8 cellular contexts compared by ENCODE assay signal in the genomic region with DNA sequence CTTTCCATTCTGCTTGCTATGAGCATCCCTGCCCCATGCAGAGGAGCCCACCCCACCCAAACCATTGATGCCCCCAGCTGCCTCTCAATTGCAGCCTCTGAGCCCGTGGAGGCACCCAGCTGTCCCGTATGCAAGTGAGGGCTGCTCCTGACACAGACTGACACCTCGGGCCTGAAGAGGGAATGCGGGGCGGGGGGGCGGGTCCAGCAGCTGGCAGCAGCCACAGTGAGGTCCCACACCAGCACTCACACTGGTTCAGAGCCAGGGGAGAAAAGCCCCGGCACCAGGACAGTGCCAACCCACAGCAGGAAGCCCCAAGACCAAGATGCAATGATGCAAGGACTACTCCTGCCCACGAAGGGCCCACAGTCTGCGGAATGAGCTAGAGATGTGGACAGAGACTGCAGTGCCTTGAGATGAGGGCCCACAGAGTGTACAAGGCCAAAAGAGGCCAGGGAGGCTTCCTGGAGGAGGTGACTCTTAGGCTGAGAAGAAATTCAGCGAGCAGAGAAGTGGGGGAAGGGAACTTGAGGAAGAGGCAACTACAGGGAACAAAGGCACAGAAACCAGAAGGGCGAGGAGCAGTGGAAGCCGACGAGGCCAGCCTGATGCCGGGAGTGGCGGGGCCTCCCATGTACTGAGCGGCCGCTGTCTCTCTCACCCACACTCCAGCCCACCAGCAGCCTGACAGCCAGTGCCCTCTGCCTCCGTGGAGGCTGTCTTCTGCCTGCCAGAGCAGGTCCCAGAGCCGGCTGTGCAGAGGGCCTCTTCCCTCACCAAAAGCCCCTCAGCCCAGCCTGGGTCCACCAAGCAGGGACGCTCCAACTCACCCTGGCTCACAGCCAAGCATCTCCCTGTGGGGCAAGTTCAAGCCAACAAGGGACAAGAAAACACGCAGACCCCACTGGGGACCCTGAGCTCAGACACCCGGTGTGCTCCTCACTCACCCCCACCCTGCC. TPM values are rescaled to one million over a fixed set of nuclear protein-coding genes. Genes with fewer than 3 reads are reported as not detected.
DNase-seq lines count a peak whose midpoint lies in the region; FAIRE-seq and TF ChIP-seq lines count a peak whose summit lies in the region.

No MANE protein-coding gene starts in this region.

- H3K27ac Mint-ChIP-seq in activated T-helper 2 cell treated with anti-CD3 and anti-CD28 coated beads, Interferon-gamma antibody, Interleukin-2, Interleukin-4, amounts not matched to agents 10 μg/mL and 5 μg/mL and 100 μg/mL, durations not matched to agents 14 hours and 24 hours and 36 hours: peak overlapping the region; percentile 91

- H3K4me1 ChIP-seq in A673 (ENCODE audit: insufficient read depth, low read length, poor library complexity, severe bottlenecking) (peaks cover 72% of the 10 kb centered on the region), tibial nerve (peaks cover 3 to 100% (median 100%) of the 10 kb centered on the region in 4 donors)

- H3K4me1 Mint-ChIP-seq in activated T-helper 2 cell treated with anti-CD3 and anti-CD28 coated beads, Interferon-gamma antibody, Interleukin-2, Interleukin-4, amounts not matched to agents 10 μg/mL and 5 μg/mL and 100 μg/mL, durations not matched to agents 14 hours and 24 hours and 36 hours (ENCODE audit: low read depth): peaks cover 89% of the 10 kb centered on the region

- DNase-seq in A673 (ENCODE audit: low spot score) (no peak), H7 (peak; percentile 85), tibial nerve (ENCODE audit: low spot score in 2 of 2) (no peak), GM13976 (ENCODE audit: low spot score) (no peak), T1000 (lab: John Stamatoyannopoulos, UW) (no peak), D721Med (ENCODE audit: insufficient read length, low spot score) (no peak)
- DNase-seq in activated T-helper 2 cell treated with anti-CD3 and anti-CD28 coated beads, Interferon-gamma antibody, Interleukin-2, Interleukin-4, amounts not matched to agents 10 μg/mL and 5 μg/mL and 100 μg/mL, durations not matched to agents 14 hours and 24 hours and 36 hours (ENCODE audit: low spot score): no peak

- H3K9me3 Mint-ChIP-seq in activated T-helper 2 cell treated with anti-CD3 and anti-CD28 coated beads, Interferon-gamma antibody, Interleukin-2, Interleukin-4, amounts not matched to agents 10 μg/mL and 5 μg/mL and 100 μg/mL, durations not matched to agents 14 hours and 24 hours and 36 hours: no peaks in the 10 kb centered on the region

- no TSS peak for BruUV-seq in A673 (replicated peaks; lab: Mats Ljungman, UMichigan)

- peak overlapping the region; percentile 71 for H3K4me3 Mint-ChIP-seq in activated T-helper 2 cell treated with anti-CD3 and anti-CD28 coated beads, Interferon-gamma antibody, Interleukin-2, Interleukin-4, amounts not matched to agents 10 μg/mL and 5 μg/mL and 100 μg/mL, durations not matched to agents 14 hours and 24 hours and 36 hours (ENCODE audit: low read depth)

- H3K36me3 ChIP-seq in A673 (ENCODE audit: insufficient read depth, low read length, poor library complexity, severe bottlenecking) (no peaks in the 10 kb centered on the region), H7 (replicated peaks; ENCODE audit: control insufficient read depth, insufficient read depth, low read length) (no peaks in the 10 kb centered on the region; the same call in 1 of the 2 replicates), tibial nerve (no peaks in the 10 kb centered on the region)

- TF ChIP-seq POLR2A in tibial nerve (IDR thresholded peaks at IDR 0.05): no peak

- TF ChIP-seq EP300 in tibial nerve (IDR thresholded peaks at IDR 0.05): no peak

- H3K27ac ChIP-seq in A673 (ENCODE audit: low read depth, low read length, poor library complexity, severe bottlenecking) (peak overlapping the region; percentile 28), layer of hippocampus (ENCODE audit: low read depth, low read length) (peak overlapping the region; percentile 95), tibial nerve (peak overlapping the region; percentile 88 to 99 (median 94))

- H3K36me3 Mint-ChIP-seq in activated T-helper 2 cell treated with anti-CD3 and anti-CD28 coated beads, Interferon-gamma antibody, Interleukin-2, Interleukin-4, amounts not matched to agents 10 μg/mL and 5 μg/mL and 100 μg/mL, durations not matched to agents 14 hours and 24 hours and 36 hours (ENCODE audit: low read depth): peaks cover 35% of the 10 kb centered on the region

- no peak for FAIRE-seq in D721Med (lab: Jason Lieb, UNC)

- H3K9me3 ChIP-seq in A673 (ENCODE audit: low read depth, low read length, poor library complexity, severe bottlenecking) (no peaks in the 10 kb centered on the region), tibial nerve (no peaks in the 10 kb centered on the region)

- intact Hi-C loops in A673 (cut with micrococcal nuclease; ENCODE audit: unreplicated experiment): no loop called here
- intact Hi-C loops in activated T-helper 2 cell treated with anti-CD3 and anti-CD28 coated beads, Interferon-gamma antibody, Interleukin-2, Interleukin-4, amounts not matched to agents 10 μg/mL and 5 μg/mL and 100 μg/mL, durations not matched to agents 14 hours and 24 hours and 36 hours (cut with micrococcal nuclease): loop anchor here (2.0 kb wide), 1 partner anchor 29 kb away; no protein-coding TSS in a partner anchor

- WGBS in tibial nerve, 2 donors: 20 to 23% methylated on average over 19 to 20 of the region's 22 CpGs

- in situ Hi-C loops in GM13976 (cut with MboI; ENCODE audit: low sequenced_read_pairs, unreplicated experiment): no loop called here

- POLR2A ChIA-PET in A673 (lab: Charles Lee; ENCODE audit: low non-redundant PET): interaction anchor here (0.6 kb wide), 2 partner anchors 9 to 723 kb away, joined by 6 to 8 read pairs; a partner anchor contains a TSS

- H3K27me3 Mint-ChIP-seq in activated T-helper 2 cell treated with anti-CD3 and anti-CD28 coated beads, Interferon-gamma antibody, Interleukin-2, Interleukin-4, amounts not matched to agents 10 μg/mL and 5 μg/mL and 100 μg/mL, durations not matched to agents 14 hours and 24 hours and 36 hours (ENCODE audit: low read depth): no peaks in the 10 kb centered on the region

- TF ChIP-seq CTCF in A673 (conservative IDR thresholded peaks at IDR 0.05; ENCODE audit: low read depth, low read length): no peak
- TF ChIP-seq CTCF in tibial nerve (IDR thresholded peaks at IDR 0.05): no peak
- no peak for TF ChIP-seq CTCF in GM13976 (IDR thresholded peaks at IDR 0.05; ENCODE audit: borderline replicate concordance, control extremely low read depth, extremely low read depth, insufficient read depth, missing control alignments)
- no peak for TF ChIP-seq CTCF in D721Med (IDR thresholded peaks at IDR 0.05; ENCODE audit: insufficient read depth, missing control alignments)

- CTCF ChIA-PET in A673 (lab: Charles Lee): no interaction called here

- no peak overlapping the region for H3K4me3 ChIP-seq in A673 (ENCODE audit: low read depth, low read length, poor library complexity, severe bottlenecking)
- no peak overlapping the region for H3K4me3 ChIP-seq in H7 (ENCODE audit: insufficient read depth, low read depth, low read length)
- peak overlapping the region in 3 of 4 donors; percentile 10 to 26 (median 14) for H3K4me3 ChIP-seq in tibial nerve

- H3K27me3 ChIP-seq in A673 (replicated peaks; ENCODE audit: insufficient read depth, low read depth, low read length, poor library complexity) (no peaks in the 10 kb centered on the region), H7 (ENCODE audit: control insufficient read depth, insufficient read depth, low read length) (no peaks in the 10 kb centered on the region), layer of hippocampus (ENCODE audit: control insufficient read depth, insufficient read depth, low read length) (no peaks in the 10 kb centered on the region), tibial nerve (no peaks in the 10 kb centered on the region)

RNA-seq across cellular contexts. Expression of a gene that starts 9.2 kb away (rescaled TPM):
- total RNA-seq in A673 (2021) (30.0 and 34.1 TPM in 2 replicates), tibial nerve (10 to 100 TPM; 33.9 to 53.8 (median 50.2) TPM)
- 16.9 and 27.1 TPM in 2 replicates for total RNA-seq in H7 (2014; rRNA removed; shearing (Covaris generic))
- total RNA-seq in activated T-helper 2 cell treated with anti-CD3 and anti-CD28 coated beads, Interferon-gamma antibody, Interleukin-2, Interleukin-4, amounts not matched to agents 10 μg/mL and 5 μg/mL and 100 μg/mL, durations not matched to agents 14 hours and 24 hours and 36 hours: 43.8 and 53.3 TPM in 2 replicates

RNA-seq across cellular contexts. Expression of a gene that starts 34.0 kb away (rescaled TPM):
- total RNA-seq in A673 (2021): 51.5 and 52.9 TPM in 2 replicates
- total RNA-seq in H7 (2014; rRNA removed; shearing (Covaris generic)): 38.3 and 45.6 TPM in 2 replicates
- total RNA-seq in activated T-helper 2 cell treated with anti-CD3 and anti-CD28 coated beads, Interferon-gamma antibody, Interleukin-2, Interleukin-4, amounts not matched to agents 10 μg/mL and 5 μg/mL and 100 μg/mL, durations not matched to agents 14 hours and 24 hours and 36 hours: 55.7 and 57.4 TPM in 2 replicates
- total RNA-seq in tibial nerve: 10 to 100 TPM in 3 of 4 donors, 1 to 10 TPM in 1; 9.0 to 21.9 (median 14.7) TPM

RNA-seq across cellular contexts. Expression of a gene that starts 41.1 kb away (rescaled TPM):
- total RNA-seq in A673 (2021) (2.6 and 3.9 TPM in 2 replicates), tibial nerve (under 1 TPM in 1 of 4 donors, not detected in 3; 0.59 TPM)
- 0.94 and 3.4 TPM in 2 replicates for total RNA-seq in H7 (2014; rRNA removed; shearing (Covaris generic))
- total RNA-seq in activated T-helper 2 cell treated with anti-CD3 and anti-CD28 coated beads, Interferon-gamma antibody, Interleukin-2, Interleukin-4, amounts not matched to agents 10 μg/mL and 5 μg/mL and 100 μg/mL, durations not matched to agents 14 hours and 24 hours and 36 hours: 1.4 and 3.4 TPM in 2 replicates

RNA-seq across cellular contexts. Expression of a gene that starts 54.8 kb away (rescaled TPM):
- total RNA-seq in A673 (2021) (11.8 and 15.8 TPM in 2 replicates), tibial nerve (10 to 100 TPM; 23.9 to 70.5 (median 37.0) TPM)
- total RNA-seq in H7 (2014; rRNA removed; shearing (Covaris generic)): 18.5 and 24.6 TPM in 2 replicates
- total RNA-seq in activated T-helper 2 cell treated with anti-CD3 and anti-CD28 coated beads, Interferon-gamma antibody, Interleukin-2, Interleukin-4, amounts not matched to agents 10 μg/mL and 5 μg/mL and 100 μg/mL, durations not matched to agents 14 hours and 24 hours and 36 hours: 25.6 and 28.7 TPM in 2 replicates

Comparison
In these comparisons a context has a peak if more than half of its experiments do, and no peak if none do; other contexts are left out.
1. H3K27ac ChIP-seq: peak in every context shown above with its lines; median percentile 95 in layer of hippocampus; 94 in tibial nerve; 28 in A673.
2. H3K4me3 ChIP-seq: peak in tibial nerve (3 of 4); none in A673 (single experiment) and H7 (single experiment).